ENCODE assay signal across 14 cellular contexts in the genomic region with DNA sequence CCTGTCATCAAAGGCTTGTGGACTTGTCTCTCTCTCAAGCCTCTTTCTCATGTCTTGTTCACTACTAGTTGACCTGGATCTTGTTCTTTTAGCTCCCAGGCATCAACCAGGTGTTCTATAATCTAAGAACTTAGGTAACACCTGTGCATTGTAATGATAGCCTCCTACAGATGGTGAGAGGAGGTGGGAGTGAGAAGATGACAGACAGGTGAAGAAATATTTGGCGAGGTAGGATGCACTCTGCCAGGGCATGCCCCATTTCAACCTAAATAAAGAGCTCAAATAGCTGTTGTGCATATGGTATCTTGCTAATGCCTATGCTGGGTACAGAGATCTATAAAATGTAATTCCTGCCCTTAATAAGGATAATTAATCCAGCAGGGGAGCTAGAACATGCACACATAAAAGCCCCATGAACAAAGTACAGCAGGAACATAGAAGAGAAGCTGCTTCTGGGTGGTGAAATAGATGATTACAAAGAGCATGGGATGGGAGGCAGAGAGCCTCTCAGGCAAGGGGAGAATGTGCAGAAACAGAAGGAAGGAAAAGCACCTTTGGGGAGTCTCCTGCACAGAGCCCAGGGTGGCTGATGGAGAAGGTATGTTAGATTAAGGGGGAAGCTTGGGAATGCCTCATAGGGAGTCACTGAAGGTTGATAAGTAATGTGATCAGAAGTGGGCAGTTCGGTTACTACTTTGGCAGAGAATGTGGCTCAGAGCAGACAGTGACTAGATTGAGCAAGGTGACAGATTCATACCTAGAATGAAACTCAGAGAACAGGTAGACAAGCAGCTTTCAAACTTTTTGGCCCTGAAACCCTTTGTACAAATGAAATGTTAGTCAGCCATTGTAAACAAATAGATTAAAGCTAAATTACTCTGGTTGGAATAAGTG. TPM values are rescaled to one million over a fixed set of nuclear protein-coding genes. Genes with fewer than 3 reads are reported as not detected.
DNase-seq lines count a peak whose midpoint lies in the region; ATAC-seq, FAIRE-seq and TF ChIP-seq lines count a peak whose summit lies in the region.
"Had no signal": no experiment of that assay in that cellular context is flagged by ENCODE, and none has a peak within 500 bp of the region (broad histone marks: within the 10 kb centered on the region; RNA-seq: fewer than 3 reads in every experiment).

No MANE protein-coding gene starts in this region.

- H3K4me3 ChIP-seq in breast epithelium = no peak overlapping the region
- no peak overlapping the region for H3K4me3 ChIP-seq in suprapubic skin
- H3K4me3 ChIP-seq in Karpas-422 (ENCODE audit: low read length) = no peak overlapping the region
- H3K4me3 ChIP-seq: dorsolateral prefrontal cortex, upper lobe of left lung had no signal

- H3K9me3 ChIP-seq in breast epithelium (no peaks in the 10 kb centered on the region), suprapubic skin (no peaks in the 10 kb centered on the region), Karpas-422 (ENCODE audit: low read length) (no peaks in the 10 kb centered on the region)
- H3K9me3 ChIP-seq: upper lobe of left lung had no signal

- POLR2A ChIA-PET in MCF 10A (lab: Yijun Ruan, JAX) = interaction anchor here (0.6 to 3.2 kb wide), 10 partner anchors 13 to 106 kb away, joined by 3 to 28 read pairs (median 6); a partner anchor contains a TSS

- H4K20me1 ChIP-seq in Karpas-422 (ENCODE audit: insufficient read depth, low read depth, low read length) = no peaks in the 10 kb centered on the region

- H3K27me3 ChIP-seq in breast epithelium = no peaks in the 10 kb centered on the region
- no peaks in the 10 kb centered on the region for H3K27me3 ChIP-seq in suprapubic skin
- no peaks in the 10 kb centered on the region for H3K27me3 ChIP-seq in Karpas-422 (ENCODE audit: low read length)
- H3K27me3 ChIP-seq: dorsolateral prefrontal cortex, upper lobe of left lung had no signal

- intact Hi-C loops in breast epithelium (cut with DNase I; ENCODE audit: low total_unique reads) = no loop called here
- intact Hi-C loops in MCF 10A (cut with micrococcal nuclease) = no loop called here
- intact Hi-C loops in dendritic cell treated with granulocyte-macrophage colony-stimulating factor and Interleukin-4, amounts not matched to agents 40 ng/mL and 50 ng/mL, for 4 days (cut with micrococcal nuclease) = no loop called here
- intact Hi-C loops in Calu3 (cut with micrococcal nuclease; ENCODE audit: unreplicated experiment) = no loop called here

- no peak for FAIRE-seq in D721Med (lab: Jason Lieb, UNC)

- H3K4me3 Mint-ChIP-seq in MCF 10A (ENCODE audit: unreplicated experiment) (no peak overlapping the region), Calu3 (ENCODE audit: low read depth, unreplicated experiment) (no peak overlapping the region)
- no peak overlapping the region for H3K4me3 Mint-ChIP-seq in dendritic cell treated with granulocyte-macrophage colony-stimulating factor and Interleukin-4, amounts not matched to agents 40 ng/mL and 50 ng/mL, for 4 days
- H3K4me3 Mint-ChIP-seq: H9, nephron, T-helper 17 cell had no signal

- no peaks in the 10 kb centered on the region for H3K79me2 ChIP-seq in Karpas-422 (ENCODE audit: low read length)

- H3K36me3 Mint-ChIP-seq in MCF 10A (ENCODE audit: insufficient read depth, unreplicated experiment) (no peaks in the 10 kb centered on the region), Calu3 (ENCODE audit: insufficient read depth, unreplicated experiment) (no peaks in the 10 kb centered on the region)
- H3K36me3 Mint-ChIP-seq in dendritic cell treated with granulocyte-macrophage colony-stimulating factor and Interleukin-4, amounts not matched to agents 40 ng/mL and 50 ng/mL, for 4 days (ENCODE audit: low read depth) = no peaks in the 10 kb centered on the region

- H3K27me3 Mint-ChIP-seq in MCF 10A (ENCODE audit: insufficient read depth, unreplicated experiment) (no peaks in the 10 kb centered on the region), Calu3 (ENCODE audit: unreplicated experiment) (no peaks in the 10 kb centered on the region)
- no peaks in the 10 kb centered on the region for H3K27me3 Mint-ChIP-seq in dendritic cell treated with granulocyte-macrophage colony-stimulating factor and Interleukin-4, amounts not matched to agents 40 ng/mL and 50 ng/mL, for 4 days
- H3K27me3 Mint-ChIP-seq: T-helper 17 cell had no signal

- H3K4me1 ChIP-seq in breast epithelium (no peaks in the 10 kb centered on the region), suprapubic skin (peaks cover 23% of the 10 kb centered on the region), Karpas-422 (ENCODE audit: low read length) (no peaks in the 10 kb centered on the region)

- CTCF ChIA-PET in MCF 10A (lab: Yijun Ruan, JAX) (interaction anchor here (0.6 to 1.2 kb wide), 9 partner anchors 14 to 1353 kb away, joined by 3 to 10 read pairs (median 3); no protein-coding TSS in a partner anchor), Calu3 (lab: Charles Lee) (interaction anchor here (0.6 kb wide), 1 partner anchor 20 kb away, joined by 3 read pairs; no protein-coding TSS in a partner anchor)

- DNase-seq in breast epithelium (ENCODE audit: low spot score in 2 of 2) = no peak
- no peak for DNase-seq in MCF 10A (ENCODE audit: unreplicated experiment)
- no peak for DNase-seq in suprapubic skin (ENCODE audit: low spot score in 2 of 2)
- DNase-seq in D721Med (ENCODE audit: insufficient read length, low spot score) = no peak
- DNase-seq in Calu3 = no peak
- DNase-seq in Karpas-422 = no peak
- DNase-seq: dorsolateral prefrontal cortex, H9, NCI-H226, T-helper 17 cell, upper lobe of left lung had no signal

- TF ChIP-seq CTCF in breast epithelium (IDR thresholded peaks at IDR 0.05) = no peak
- TF ChIP-seq CTCF in MCF 10A (IDR thresholded peaks at IDR 0.05; ENCODE audit: unreplicated experiment) = no peak
- TF ChIP-seq CTCF in suprapubic skin (IDR thresholded peaks at IDR 0.05) = no peak
- TF ChIP-seq CTCF in D721Med (IDR thresholded peaks at IDR 0.05; ENCODE audit: insufficient read depth, missing control alignments) = no peak
- TF ChIP-seq CTCF in Calu3 (IDR thresholded peaks at IDR 0.05; ENCODE audit: unreplicated experiment) = no peak

- H3K27ac ChIP-seq in breast epithelium = peak overlapping the region; percentile 61 to 72
- H3K27ac ChIP-seq in suprapubic skin = peak overlapping the region; percentile 69
- H3K27ac ChIP-seq in Karpas-422 (ENCODE audit: low read length) = no peak overlapping the region
- H3K27ac ChIP-seq: dorsolateral prefrontal cortex had no signal

- ATAC-seq in HG03432 (IDR thresholded peaks at IDR 0.05; ENCODE audit: unreplicated experiment) = peak; percentile 50
- ATAC-seq: T-helper 17 cell had no signal

- H3K9me3 Mint-ChIP-seq in MCF 10A (ENCODE audit: unreplicated experiment) (no peaks in the 10 kb centered on the region), Calu3 (ENCODE audit: low read depth, unreplicated experiment) (no peaks in the 10 kb centered on the region)
- H3K9me3 Mint-ChIP-seq in dendritic cell treated with granulocyte-macrophage colony-stimulating factor and Interleukin-4, amounts not matched to agents 40 ng/mL and 50 ng/mL, for 4 days = peaks cover 9% of the 10 kb centered on the region
- H3K9me3 Mint-ChIP-seq: H9, nephron had no signal

- H3K4me2 ChIP-seq in Karpas-422 (ENCODE audit: low read depth, low read length, poor library complexity, severe bottlenecking) = no peak overlapping the region

- H3K9ac ChIP-seq in Karpas-422 (ENCODE audit: low read length) = no peak overlapping the region

- H3K4me1 Mint-ChIP-seq in MCF 10A (ENCODE audit: insufficient read depth, unreplicated experiment) = peaks cover 7% of the 10 kb centered on the region
- peaks cover 41% of the 10 kb centered on the region for H3K4me1 Mint-ChIP-seq in dendritic cell treated with granulocyte-macrophage colony-stimulating factor and Interleukin-4, amounts not matched to agents 40 ng/mL and 50 ng/mL, for 4 days (ENCODE audit: low read depth)
- peaks cover 20% of the 10 kb centered on the region for H3K4me1 Mint-ChIP-seq in Calu3 (ENCODE audit: low read depth, unreplicated experiment)
- H3K4me1 Mint-ChIP-seq: nephron had no signal

- H2AFZ ChIP-seq in Karpas-422 (ENCODE audit: low read length) = no peak overlapping the region

- H3K9me2 ChIP-seq in Karpas-422 (replicated peaks; ENCODE audit: insufficient read depth, low read length) = no peaks in the 10 kb centered on the region; the same call in 1 of the 2 replicates

- 49% methylated on average over 2 of the region's 2 CpGs for WGBS in suprapubic skin

- no peak overlapping the region for H3K27ac Mint-ChIP-seq in MCF 10A (ENCODE audit: low read depth, unreplicated experiment)
- peak overlapping the region; percentile 18 for H3K27ac Mint-ChIP-seq in dendritic cell treated with granulocyte-macrophage colony-stimulating factor and Interleukin-4, amounts not matched to agents 40 ng/mL and 50 ng/mL, for 4 days
- H3K27ac Mint-ChIP-seq in Calu3 (ENCODE audit: unreplicated experiment) = no peak overlapping the region
- H3K27ac Mint-ChIP-seq: H9, T-helper 17 cell had no signal

- TF ChIP-seq EP300 in suprapubic skin (IDR thresholded peaks at IDR 0.05) = no peak

- H3K36me3 ChIP-seq in breast epithelium (no peaks in the 10 kb centered on the region), suprapubic skin (no peaks in the 10 kb centered on the region), Karpas-422 (ENCODE audit: insufficient read depth, low read length) (no peaks in the 10 kb centered on the region)
- H3K36me3 ChIP-seq: upper lobe of left lung had no signal

- TF ChIP-seq POLR2A in breast epithelium (IDR thresholded peaks at IDR 0.05) (no peak), suprapubic skin (IDR thresholded peaks at IDR 0.05) (no peak)

- BruUV-seq in MCF 10A (replicated peaks; lab: Mats Ljungman, UMichigan) (no TSS peak), Calu3 (replicated peaks; lab: Mats Ljungman, UMichigan) (no TSS peak)

RNA-seq across cellular contexts. Expression of a gene that starts 28.1 kb away (rescaled TPM):
- total RNA-seq in breast epithelium (1,000 to 10,000 TPM in 2 of 3 donors, 100 to 1,000 TPM in 1; 258 to 1,598 (median 1,157) TPM), MCF 10A (2022) (not detected in 2 replicates), suprapubic skin (100 to 1,000 TPM; 124 to 445 (median 162) TPM), Calu3 (2022) (not detected in 2 replicates)
- total RNA-seq in Karpas-422 (2014; rRNA removed; shearing (Covaris generic); ENCODE audit: low replicate concordance) = 41.6 and 58.5 TPM in 2 replicates

RNA-seq across cellular contexts. Expression of a gene that starts 52.6 kb away (rescaled TPM):
- 10 to 100 TPM in 2 of 3 donors, 1 to 10 TPM in 1; 8.5 to 14.0 (median 10.5) TPM for total RNA-seq in breast epithelium
- 15.8 and 16.2 TPM in 2 replicates for total RNA-seq in MCF 10A (2022)
- total RNA-seq in suprapubic skin = 10 to 100 TPM in 2 of 4 donors, 1 to 10 TPM in 2; 5.6 to 13.7 (median 10.6) TPM
- total RNA-seq in Calu3 (2022) = 15.4 and 15.7 TPM in 2 replicates
- total RNA-seq in Karpas-422 (2014; rRNA removed; shearing (Covaris generic); ENCODE audit: low replicate concordance) = 23.2 and 32.6 TPM in 2 replicates

Comparison
In these comparisons a context has a peak if more than half of its experiments do, and no peak if none do; other contexts are left out.
1. RNA of a gene that starts 28.1 kb away (total RNA-seq): 258 to 1,598 TPM in breast epithelium, 124 to 445 TPM in suprapubic skin and 41.6 to 58.5 TPM in Karpas-422; not detected in MCF 10A and not detected in Calu3; every median in the first group is over 10 times any median in the second.